Comparison of ENCODE assay signal across 7 cellular contexts in genomic region chr6:15722731-15723130, GRCh38.
"Had no signal": no experiment of that assay in that cellular context is flagged by ENCODE, and none has a peak within 500 bp of the region (broad histone marks: within the 10 kb centered on the region; RNA-seq: fewer than 3 reads in every experiment).

No MANE protein-coding gene starts in this region.

- FAIRE-seq: H54, HTR-8/SVneo had no signal

- H3K4me3 Mint-ChIP-seq: H9 had no signal

- DNase-seq: GOT3, H9, HCEC 1CT, IMR-90, KBM-7 had no signal

- H3K27ac Mint-ChIP-seq: H9 had no signal
